ENCODE assay signal across 19 cellular contexts in genomic region chr11:76047766-76048165, GRCh38.
"Had no signal": no experiment of that assay in that cellular context is flagged by ENCODE, and none has a peak within 500 bp of the region (broad histone marks: within the 10 kb centered on the region; RNA-seq: fewer than 3 reads in every experiment).

No MANE protein-coding gene starts in this region.

- H3K9me3 ChIP-seq: MG63 had no signal

- ATAC-seq: Right ventricle myocardium inferior, SK-N-SH treated with all-trans-retinoic acid at 6 μM for 48 hours had no signal

- H3K27ac ChIP-seq: Peyer's patch, SJCRH30 had no signal

- H3K27me3 ChIP-seq: MG63, Peyer's patch, SJCRH30 had no signal

- DNase-seq: IMR-90, Karpas-422, KG1, MG63, NCI-H1092, NCI-H1436, NCI-H187, NCI-H2029, NCI-H2081 treated with DMSO at 0.1 percent for 48 hours, NCI-H2171, NCI-H446, NCI-H510A, NCI-H524 treated with DMSO at 0.1 percent for 48 hours, NCI-H774, Peyer's patch, SHP77 treated with DMSO at 0.1 percent for 48 hours, SJCRH30 had no signal

- H3K4me3 ChIP-seq: MG63, Peyer's patch, SJCRH30 had no signal

- H3K4me1 ChIP-seq: Peyer's patch, SJCRH30 had no signal

- H3K36me3 ChIP-seq: MG63, Peyer's patch, SJCRH30 had no signal
